In the genomic region with DNA sequence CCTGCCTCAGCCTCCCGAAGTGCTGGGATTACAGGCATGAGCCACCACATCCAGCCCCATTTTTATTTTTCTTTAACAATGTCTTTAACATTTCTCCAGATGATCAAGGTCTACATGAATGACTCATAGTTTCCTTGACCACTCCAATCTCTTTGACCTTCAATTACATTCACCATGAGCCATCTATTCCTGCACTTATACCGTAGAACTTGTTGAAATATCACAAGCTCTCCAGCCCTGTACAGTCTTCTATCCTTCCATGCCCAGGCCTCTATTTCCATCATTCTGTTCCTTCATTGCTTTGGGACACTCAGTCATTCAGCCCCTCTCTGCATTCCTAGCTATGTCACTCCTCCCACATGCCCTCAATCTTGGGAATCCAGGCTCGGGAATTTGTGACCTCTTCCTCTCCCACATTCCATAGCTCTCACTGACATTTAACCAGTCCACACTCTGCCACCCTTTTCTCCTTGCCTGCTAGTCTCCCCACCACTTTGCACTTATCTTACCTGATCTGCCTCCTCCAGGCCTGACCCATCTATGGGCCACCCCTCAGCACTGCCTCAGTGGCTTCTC, we compare ENCODE assay signal across 1 cellular context.
A peak's percentile ranks its signal among the peaks of the same experiment; 100 is the strongest.
TF ChIP-seq lines count a peak whose summit lies in the region.

No MANE protein-coding gene starts in this region.

TF ChIP-seq in K562, 482 proteins besides CTCF, POLR2A, EP300 and RAD21 (continued from another document):
- TF ChIP-seq FOSL1 (tag; conservative IDR thresholded peaks at IDR 0.05) (0 out of 2 replicates have a peak, but pooled peaks have one; percentile 35), TBL1XR1 (IDR thresholded peaks at IDR 0.05; ENCODE audit: low read length in 2 of 2) (no peak), HNRNPLL (IDR thresholded peaks at IDR 0.05; ENCODE audit: low read depth, low read length, poor library complexity, severe bottlenecking) (no peak), EHMT2 (IDR thresholded peaks at IDR 0.05) (0 out of 2 replicates have a peak, but pooled peaks have one; percentile 46), FOXK1 (CRISPR knock-in tag; IDR thresholded peaks at IDR 0.05; ENCODE audit: borderline replicate concordance) (no peak), JUND (IDR thresholded peaks at IDR 0.05; ENCODE audit: borderline replicate concordance, low read depth, low read length) (peak; percentile 20; the same call in 1 of the 2 replicates), JUND (tag; IDR thresholded peaks at IDR 0.05; ENCODE audit: borderline replicate concordance, low read depth, low read length) (peak; percentile 69; the same call in 2 of the 3 replicates), SMARCE1 (IDR thresholded peaks at IDR 0.05) (no peak), GTF3C2 (IDR thresholded peaks at IDR 0.05; ENCODE audit: borderline replicate concordance, extremely low read depth, insufficient read length) (no peak)
- TF ChIP-seq, protein P1, sequence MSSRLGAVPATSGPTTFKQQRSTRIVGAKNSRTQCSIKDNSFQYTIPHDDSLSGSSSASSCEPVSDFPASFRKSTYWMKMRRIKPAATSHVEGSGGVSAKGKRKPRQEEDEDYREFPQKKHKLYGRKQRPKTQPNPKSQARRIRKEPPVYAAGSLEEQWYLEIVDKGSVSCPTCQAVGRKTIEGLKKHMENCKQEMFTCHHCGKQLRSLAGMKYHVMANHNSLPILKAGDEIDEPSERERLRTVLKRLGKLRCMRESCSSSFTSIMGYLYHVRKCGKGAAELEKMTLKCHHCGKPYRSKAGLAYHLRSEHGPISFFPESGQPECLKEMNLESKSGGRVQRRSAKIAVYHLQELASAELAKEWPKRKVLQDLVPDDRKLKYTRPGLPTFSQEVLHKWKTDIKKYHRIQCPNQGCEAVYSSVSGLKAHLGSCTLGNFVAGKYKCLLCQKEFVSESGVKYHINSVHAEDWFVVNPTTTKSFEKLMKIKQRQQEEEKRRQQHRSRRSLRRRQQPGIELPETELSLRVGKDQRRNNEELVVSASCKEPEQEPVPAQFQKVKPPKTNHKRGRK (tag; IDR thresholded peaks at IDR 0.05) = no peak
